Comparison of ENCODE assay signal across 8 cellular contexts in genomic region chr1:117929340-117930172, GRCh38. TPM values are rescaled to one million over a fixed set of nuclear protein-coding genes. Genes with fewer than 3 reads are reported as not detected.
DNase-seq lines count a peak whose midpoint lies in the region; ATAC-seq and TF ChIP-seq lines count a peak whose summit lies in the region.

Gene GDAP2 (minus strand): TSS chr1:117929621. CDS start chr1:117920357, 9,264 bp downstream.
Gene WDR3 (plus strand): TSS chr1:117929739. CDS start chr1:117933320, 3,581 bp downstream.

- DNase-seq in NCI-H1930 (lab: John Stamatoyannopoulos, UW) (peak; percentile 92 to 94), ascending aorta (ENCODE audit: low spot score in 2 of 2) (peak; percentile 83 to 98), right cardiac atrium (peak; percentile 97 to 98 (median 98)), pulmonary artery endothelial cell (ENCODE audit: low read depth, low spot score) (peak; percentile 90), uterus (peak; percentile 93 to 95)
- peak; percentile 96 for DNase-seq in T-helper 2 cell treated with Interferon-gamma antibody and Interleukin-4, amounts not matched to agents 5 μg/mL and 100 μg/mL, for 36 hours (ENCODE audit: low spot score)

- H3K36me3 ChIP-seq in ascending aorta (no peaks in the 10 kb centered on the region), uterus (no peaks in the 10 kb centered on the region)

- H3K9me3 Mint-ChIP-seq in T-helper 2 cell treated with Interferon-gamma antibody and Interleukin-4, amounts not matched to agents 5 μg/mL and 100 μg/mL, for 36 hours, result no peaks in the 10 kb centered on the region

- no peaks in the 10 kb centered on the region for H3K27me3 ChIP-seq in ascending aorta
- H3K27me3 ChIP-seq in right cardiac atrium (ENCODE audit: control insufficient read depth, insufficient read depth), result no peaks in the 10 kb centered on the region
- H3K27me3 ChIP-seq in uterus, result no peaks in the 10 kb centered on the region

- peaks cover 39% of the 10 kb centered on the region for H3K4me1 Mint-ChIP-seq in T-helper 2 cell treated with Interferon-gamma antibody and Interleukin-4, amounts not matched to agents 5 μg/mL and 100 μg/mL, for 36 hours (ENCODE audit: low read depth)

- H3K9me3 ChIP-seq in ascending aorta, result no peaks in the 10 kb centered on the region
- no peaks in the 10 kb centered on the region for H3K9me3 ChIP-seq in right cardiac atrium (ENCODE audit: control insufficient read depth, low read length)
- H3K9me3 ChIP-seq in uterus, result no peaks in the 10 kb centered on the region

- peak within 1 kb of the TSS; percentile 92 for H3K27ac Mint-ChIP-seq in T-helper 2 cell treated with Interferon-gamma antibody and Interleukin-4, amounts not matched to agents 5 μg/mL and 100 μg/mL, for 36 hours

- H3K27me3 Mint-ChIP-seq in T-helper 2 cell treated with Interferon-gamma antibody and Interleukin-4, amounts not matched to agents 5 μg/mL and 100 μg/mL, for 36 hours (ENCODE audit: low read depth), result no peaks in the 10 kb centered on the region

- H3K4me3 Mint-ChIP-seq in T-helper 2 cell treated with Interferon-gamma antibody and Interleukin-4, amounts not matched to agents 5 μg/mL and 100 μg/mL, for 36 hours, result peak within 1 kb of the TSS; percentile 95

- H3K36me3 Mint-ChIP-seq in T-helper 2 cell treated with Interferon-gamma antibody and Interleukin-4, amounts not matched to agents 5 μg/mL and 100 μg/mL, for 36 hours (ENCODE audit: low read depth), result peaks cover 13% of the 10 kb centered on the region

- peak within 1 kb of the TSS; percentile 86 to 95 for H3K27ac ChIP-seq in ascending aorta
- H3K27ac ChIP-seq in right cardiac atrium (ENCODE audit: low read length), result peak within 1 kb of the TSS; percentile 82
- H3K27ac ChIP-seq in uterus, result peak within 1 kb of the TSS; percentile 69 to 77

- H3K4me1 ChIP-seq in ascending aorta, result peaks cover 6 to 16% of the 10 kb centered on the region in 2 donors
- no peaks in the 10 kb centered on the region for H3K4me1 ChIP-seq in right cardiac atrium (ENCODE audit: control insufficient read depth, insufficient read depth, low read length)
- peaks cover 0 to 8% of the 10 kb centered on the region in 2 donors for H3K4me1 ChIP-seq in uterus

- intact Hi-C loops in ascending aorta (cut with DNase I) (loop anchor here (5.0 kb wide), 2 partner anchors 322 to 562 kb away; partner anchors contain the start of genes MAN1A2 and TENT5C), right cardiac atrium (cut with DNase I) (no loop called here), uterus (cut with DNase I; ENCODE audit: low total_unique reads) (no loop called here)

- TF ChIP-seq CTCF in ascending aorta (IDR thresholded peaks at IDR 0.05) (no peak), uterus (IDR thresholded peaks at IDR 0.05) (no peak)

- under 1% methylated on average over 64 of the region's 64 CpGs for WGBS in right cardiac atrium

- ATAC-seq in GM18502 (IDR thresholded peaks at IDR 0.05; ENCODE audit: poor library complexity, unreplicated experiment), result peak; percentile 94
- peak; percentile 97 for ATAC-seq in HG02970 (IDR thresholded peaks at IDR 0.05; ENCODE audit: low FRiP score, unreplicated experiment)
- ATAC-seq in right cardiac atrium, result peak; percentile 99

- peak within 1 kb of the TSS; percentile 82 to 91 for H3K4me3 ChIP-seq in ascending aorta
- H3K4me3 ChIP-seq in right cardiac atrium (ENCODE audit: low read length), result peak within 1 kb of the TSS; percentile 84
- peak within 1 kb of the TSS; percentile 70 to 82 for H3K4me3 ChIP-seq in uterus

- TF ChIP-seq POLR2A in uterus (IDR thresholded peaks at IDR 0.05), result peak; percentile 5 to 45

RNA-seq across cellular contexts. Expression of gene GDAP2, which starts in this region (rescaled TPM):
- total RNA-seq in ascending aorta (9.5 TPM), right cardiac atrium (10 to 100 TPM; 14.8 to 18.3 (median 16.3) TPM), pulmonary artery endothelial cell (14.0 and 23.2 TPM in 2 replicates), uterus (10 to 100 TPM; 10.5 to 41.9 (median 28.2) TPM)
- polyA plus RNA-seq in right cardiac atrium, result 3.2 TPM

RNA-seq across cellular contexts. Expression of gene WDR3, which starts in this region (rescaled TPM):
- total RNA-seq in ascending aorta (4.3 TPM), right cardiac atrium (10 to 100 TPM; 12.4 to 15.5 (median 13.6) TPM), pulmonary artery endothelial cell (37.4 and 51.2 TPM in 2 replicates), uterus (10 to 100 TPM in 2 of 4 donors, 1 to 10 TPM in 2; 1.8 to 40.9 (median 15.0) TPM)
- 2.9 TPM for polyA plus RNA-seq in right cardiac atrium

Comparison
In these comparisons a context has a peak if more than half of its experiments do, and no peak if none do; other contexts are left out.
1. Peak in every context shown above with its lines: DNase-seq, ATAC-seq, H3K4me3 ChIP-seq and H3K27ac ChIP-seq.